1 cellular context compared by ENCODE assay signal in the genomic region with DNA sequence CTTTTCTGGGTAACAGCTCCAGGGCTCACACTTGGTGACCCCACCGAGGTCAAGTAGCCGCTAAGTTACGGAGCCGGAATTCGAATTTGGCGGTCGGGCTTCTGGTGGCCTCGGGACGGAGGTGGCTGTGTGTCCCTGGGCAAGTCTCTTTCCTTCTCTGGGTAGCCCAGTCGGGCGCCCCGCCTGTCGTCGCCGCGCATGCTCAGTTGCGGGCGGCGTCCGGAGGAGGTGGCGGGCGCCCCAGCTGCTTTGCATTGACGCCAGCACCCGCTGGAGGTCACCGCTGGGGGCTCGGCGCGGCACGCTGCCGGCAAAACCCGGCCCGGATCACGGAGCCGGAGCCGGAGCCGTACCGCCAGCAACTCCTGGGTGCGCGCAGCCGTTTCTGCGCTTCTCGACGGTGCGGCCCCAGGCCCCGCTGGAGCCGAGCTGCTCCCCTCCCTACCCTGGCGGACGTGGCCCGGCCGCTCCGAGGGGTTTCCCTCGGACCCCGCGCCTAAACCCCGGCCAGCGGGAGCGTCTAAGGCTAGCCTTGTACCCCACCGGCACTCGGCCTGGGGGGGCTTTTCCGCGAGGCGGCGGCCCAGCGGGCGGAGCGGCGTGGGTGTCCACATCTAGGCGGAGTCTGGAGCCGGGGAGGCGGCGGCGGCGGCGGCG.
TF ChIP-seq lines count a peak whose summit lies in the region.

No MANE protein-coding gene starts in this region.

TF ChIP-seq in WTC11, 78 proteins besides CTCF, POLR2A, EP300 and RAD21 (continued from another document):
- TF ChIP-seq ZNF425 (CRISPR knock-in tag; conservative IDR thresholded peaks at IDR 0.05) (no peak), ZNF423 (CRISPR knock-in tag; IDR thresholded peaks at IDR 0.05) (peak; percentile 100), AR (CRISPR knock-in tag; IDR thresholded peaks at IDR 0.05) (no peak)
